8 cellular contexts compared by ENCODE assay signal in genomic region chr1:108559215-108560142, GRCh38. TPM values are rescaled to one million over a fixed set of nuclear protein-coding genes. Genes with fewer than 3 reads are reported as not detected.
DNase-seq lines count a peak whose midpoint lies in the region; ATAC-seq lines count a peak whose summit lies in the region.

EEIG2 (plus strand) TSS chr1:108560100; CDS start chr1:108560429, 329 bp downstream.

- no peaks in the 10 kb centered on the region for H3K27me3 ChIP-seq in aorta (ENCODE audit: control insufficient read depth in 1 of 2, insufficient read depth in 2 of 2, low read length in 1 of 2)

- peak; percentile 82 for ATAC-seq in GM18498 (IDR thresholded peaks at IDR 0.05; ENCODE audit: unreplicated experiment)
- peak; percentile 72 for ATAC-seq in HG02840 (IDR thresholded peaks at IDR 0.05; ENCODE audit: low FRiP score, unreplicated experiment)
- peak; percentile 92 for ATAC-seq in T-helper 17 cell
- ATAC-seq in aorta (ENCODE audit: low FRiP score) = peak; percentile 97

- H3K4me3 ChIP-seq in aorta (ENCODE audit: low read length in 2 of 2) = peak within 1 kb of the TSS; percentile 78 to 95

- peaks cover 2% of the 10 kb centered on the region for H3K36me3 Mint-ChIP-seq in T-helper 17 cell (ENCODE audit: low read depth)

- peak within 1 kb of the TSS; percentile 98 for H3K4me3 Mint-ChIP-seq in T-helper 17 cell

- H3K27ac Mint-ChIP-seq in T-helper 17 cell = peak within 1 kb of the TSS; percentile 96

- 14 to 20% methylated on average over 37 to 55 of the region's 55 CpGs for WGBS in aorta, 2 donors

- DNase-seq in NCI-H1436 (lab: John Stamatoyannopoulos, UW) = peak; percentile 79
- DNase-seq in T-helper 17 cell = peak; percentile 87 to 90 (median 89)
- DNase-seq in amygdala (lab: John Stamatoyannopoulos, UW) = peak in 52 of 56 donors; percentile 2 to 81 (median 55)
- DNase-seq in hippocampal formation (lab: John Stamatoyannopoulos, UW) = peak; percentile 62 to 72
- DNase-seq in retina = peak; percentile 88
- DNase-seq in aorta = peak; percentile 92 to 94

- no peaks in the 10 kb centered on the region for H3K9me3 ChIP-seq in T-helper 17 cell (ENCODE audit: control insufficient read depth, low read length, poor library complexity, severe bottlenecking)
- no peaks in the 10 kb centered on the region for H3K9me3 ChIP-seq in aorta (ENCODE audit: control insufficient read depth, low read length)

- H3K27ac ChIP-seq in aorta (ENCODE audit: low read depth in 1 of 2, low read length in 2 of 2) = peak within 1 kb of the TSS; percentile 24 to 77

- H3K4me1 Mint-ChIP-seq in T-helper 17 cell = peaks cover 30% of the 10 kb centered on the region

- no peaks in the 10 kb centered on the region for H3K36me3 ChIP-seq in aorta (ENCODE audit: control insufficient read depth in 1 of 2, insufficient read depth in 2 of 2, low read length in 1 of 2)

- H3K27me3 Mint-ChIP-seq in T-helper 17 cell = no peaks in the 10 kb centered on the region

- peaks cover 0 to 4% of the 10 kb centered on the region in 2 donors for H3K4me1 ChIP-seq in aorta (ENCODE audit: control insufficient read depth in 1 of 2, insufficient read depth in 2 of 2, low read length in 2 of 2)

- intact Hi-C loops in aorta (cut with DNase I) = loop anchor here (5.0 to 10.0 kb wide), 4 partner anchors 33 to 83 kb away; no protein-coding TSS in a partner anchor

RNA-seq across cellular contexts. Expression of gene EEIG2, which starts in this region (rescaled TPM):
- 10 to 100 TPM; 11.4 to 11.7 TPM for total RNA-seq in T-helper 17 cell
- 10 to 100 TPM; 13.6 to 34.9 TPM for total RNA-seq in aorta
- polyA plus RNA-seq in aorta = 10 to 100 TPM in 1 of 2 donors, 1 to 10 TPM in 1; 7.6 to 11.0 TPM

Comparison
In these comparisons a context has a peak if more than half of its experiments do, and no peak if none do; other contexts are left out.
1. Peak in every context shown above with its lines: DNase-seq, ATAC-seq, H3K4me3 ChIP-seq and H3K27ac ChIP-seq.